16 cellular contexts compared by ENCODE assay signal in the genomic region with DNA sequence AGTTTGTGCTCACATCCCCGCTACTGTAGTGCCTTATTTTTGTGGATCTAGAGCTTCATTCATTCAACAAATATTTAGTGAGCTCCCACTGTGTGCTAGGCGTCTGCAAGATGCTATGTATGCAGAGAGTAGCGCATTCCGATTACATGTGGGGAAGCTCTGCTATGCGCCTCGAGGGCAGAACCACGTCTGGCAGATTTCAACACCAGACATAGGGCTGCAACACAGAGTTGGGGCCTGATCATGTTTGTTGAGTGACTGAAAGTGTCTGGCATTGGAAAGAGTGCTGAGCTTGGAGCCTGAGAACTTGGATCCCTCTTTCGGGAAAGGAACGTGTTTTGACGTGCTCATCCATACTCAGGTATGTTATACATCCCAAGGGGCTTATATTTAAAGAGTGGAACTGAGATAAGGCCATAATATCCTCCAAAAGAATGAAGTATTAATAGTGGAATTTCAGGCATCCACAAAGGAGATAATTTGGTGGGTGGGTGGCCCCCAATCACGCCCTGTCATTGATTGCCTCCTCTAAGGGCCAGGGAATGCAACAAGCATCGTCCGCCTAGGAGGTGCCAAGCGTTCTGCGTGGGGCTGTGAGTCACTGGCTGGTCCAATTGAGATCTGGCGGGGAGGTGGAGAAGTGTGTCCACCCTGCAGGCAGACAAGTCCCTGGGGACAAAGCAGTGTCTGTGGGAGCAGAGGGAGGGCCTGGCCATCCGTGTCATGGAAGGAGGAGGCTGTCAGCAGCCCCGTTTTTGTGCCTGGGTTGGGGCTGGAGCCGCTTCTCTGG.
A peak's percentile ranks its signal among the peaks of the same experiment; 100 is the strongest.
DNase-seq lines count a peak whose midpoint lies in the region; ATAC-seq and TF ChIP-seq lines count a peak whose summit lies in the region.
"Had no signal": no experiment of that assay in that cellular context is flagged by ENCODE, and none has a peak within 500 bp of the region (broad histone marks: within the 10 kb centered on the region; RNA-seq: fewer than 3 reads in every experiment).

No MANE protein-coding gene starts in this region.

- H3K4me3 Mint-ChIP-seq in osteocyte (ENCODE audit: unreplicated experiment), result no peak overlapping the region
- H3K4me3 Mint-ChIP-seq: activated CD4-positive, alpha-beta T cell treated with anti-CD3 and anti-CD28 coated beads, Interleukin-2, amount 10 ng/mL, durations not matched to agents 7 days and 5 days; CD4-positive, alpha-beta memory T cell; T-helper 2 cell treated with Interferon-gamma antibody and Interleukin-4, amounts not matched to agents 5 μg/mL and 100 μg/mL, for 36 hours had no signal

- TF ChIP-seq CTCF in osteocyte (IDR thresholded peaks at IDR 0.05) (no peak), vagina (IDR thresholded peaks at IDR 0.05) (no peak)

- no peaks in the 10 kb centered on the region for H3K27me3 ChIP-seq in vagina

- intact Hi-C loops in vagina (cut with DNase I), result loop anchor here (5.0 kb wide), 1 partner anchor 1852 kb away; no protein-coding TSS in a partner anchor

- no peak overlapping the region for H3K27ac ChIP-seq in vagina
- H3K27ac ChIP-seq in substantia nigra (ENCODE audit: low read depth, low read length, poor library complexity, severe bottlenecking), result no peak overlapping the region
- H3K27ac ChIP-seq: upper lobe of right lung had no signal

- H3K36me3 Mint-ChIP-seq in osteocyte (ENCODE audit: unreplicated experiment), result peaks cover 2% of the 10 kb centered on the region
- H3K36me3 Mint-ChIP-seq: CD4-positive, alpha-beta memory T cell had no signal

- H3K27me3 Mint-ChIP-seq in osteocyte (ENCODE audit: unreplicated experiment), result peaks cover 2% of the 10 kb centered on the region

- DNase-seq in EL (peak; percentile 95), RPMI7951 (ENCODE audit: low read depth) (peak; percentile 75), fibroblast of gingiva (ENCODE audit: low read depth) (peak; percentile 54), osteocyte (ENCODE audit: extremely low spot score, unreplicated experiment) (no peak), vagina (ENCODE audit: extremely low spot score in 2 of 2) (no peak), substantia nigra (lab: John Stamatoyannopoulos, UW) (no peak)
- no peak for DNase-seq in stimulated activated CD4-positive, alpha-beta T cell treated with anti-CD3 and anti-CD28 coated beads, Interleukin-2, amount 100 ng/mL, for 24 hours
- DNase-seq: activated CD4-positive, alpha-beta T cell treated with anti-CD3 and anti-CD28 coated beads, Interleukin-2, amount 10 ng/mL, durations not matched to agents 7 days and 5 days; CD4-positive, alpha-beta memory T cell; effector CD4-positive, alpha-beta T cell; KBM-7; kidney; stimulated activated CD4-positive, alpha-beta T cell treated with anti-CD3 and anti-CD28 coated beads, Interleukin-4, amount 100 ng/mL, for 1 hour; upper lobe of right lung had no signal

- H3K4me1 Mint-ChIP-seq in osteocyte (ENCODE audit: unreplicated experiment), result peaks cover 21% of the 10 kb centered on the region
- H3K4me1 Mint-ChIP-seq: activated CD4-positive, alpha-beta T cell treated with anti-CD3 and anti-CD28 coated beads, Interleukin-2, amount 10 ng/mL, durations not matched to agents 7 days and 5 days; CD4-positive, alpha-beta memory T cell had no signal

- no peaks in the 10 kb centered on the region for H3K4me1 ChIP-seq in vagina
- H3K4me1 ChIP-seq: upper lobe of right lung had no signal

- no peaks in the 10 kb centered on the region for H3K36me3 ChIP-seq in vagina
- H3K36me3 ChIP-seq: upper lobe of right lung had no signal

- H3K27ac Mint-ChIP-seq in osteocyte (ENCODE audit: unreplicated experiment), result peak overlapping the region; percentile 82
- H3K27ac Mint-ChIP-seq: activated CD4-positive, alpha-beta T cell treated with anti-CD3 and anti-CD28 coated beads, Interleukin-2, amount 10 ng/mL, durations not matched to agents 7 days and 5 days; CD4-positive, alpha-beta memory T cell; T-helper 2 cell treated with Interferon-gamma antibody and Interleukin-4, amounts not matched to agents 5 μg/mL and 100 μg/mL, for 36 hours had no signal

- no peak overlapping the region for H3K4me3 ChIP-seq in vagina
- H3K4me3 ChIP-seq: upper lobe of right lung had no signal

- H3K9me3 ChIP-seq in vagina, result no peaks in the 10 kb centered on the region
- H3K9me3 ChIP-seq: upper lobe of right lung had no signal

- TF ChIP-seq POLR2A in vagina (IDR thresholded peaks at IDR 0.05), result no peak

- H3K9me3 Mint-ChIP-seq in osteocyte (ENCODE audit: unreplicated experiment), result no peaks in the 10 kb centered on the region
- H3K9me3 Mint-ChIP-seq: activated CD4-positive, alpha-beta T cell treated with anti-CD3 and anti-CD28 coated beads, Interleukin-2, amount 10 ng/mL, durations not matched to agents 7 days and 5 days; T-helper 2 cell treated with Interferon-gamma antibody and Interleukin-4, amounts not matched to agents 5 μg/mL and 100 μg/mL, for 36 hours had no signal

- ATAC-seq in GM19023 (IDR thresholded peaks at IDR 0.05; ENCODE audit: unreplicated experiment), result no peak

Comparison
In these comparisons a context has a peak if more than half of its experiments do, and no peak if none do; other contexts are left out.
1. DNase-seq: peak in EL (single experiment), RPMI7951 (single experiment) and fibroblast of gingiva (single experiment); none in osteocyte (single experiment), vagina (0 of 2), stimulated activated CD4-positive, alpha-beta T cell treated with anti-CD3 and anti-CD28 coated beads, Interleukin-2, amount 100 ng/mL, for 24 hours (0 of 2) and substantia nigra (0 of 49).